Comparison of ENCODE assay signal across 2 cellular contexts in the genomic region with DNA sequence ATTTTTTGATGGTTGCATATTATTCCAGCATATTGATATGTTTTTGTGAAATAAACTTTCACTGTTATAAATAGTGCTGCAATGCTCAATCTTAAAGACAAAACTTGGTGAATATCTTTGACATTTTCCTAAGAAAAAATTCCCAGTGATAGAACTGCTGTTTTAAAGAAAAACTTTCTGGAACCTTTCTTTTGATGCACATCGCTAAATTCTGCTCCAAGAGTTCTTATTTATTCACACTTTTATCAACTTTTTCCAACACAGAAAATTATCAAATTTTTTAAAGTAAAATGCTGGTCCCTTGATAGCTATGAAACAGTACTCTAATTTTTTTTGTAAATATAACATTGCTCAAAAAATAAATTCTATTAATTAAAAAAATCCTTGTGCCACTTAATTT.
A peak's percentile ranks its signal among the peaks of the same experiment; 100 is the strongest.
TF ChIP-seq lines count a peak whose summit lies in the region.

No MANE protein-coding gene starts in this region.

TF ChIP-seq in HepG2, 621 proteins besides CTCF, POLR2A, EP300 and RAD21:
- TF ChIP-seq AGO2 (optimal IDR thresholded peaks at IDR 0.05; ENCODE audit: low read depth, low read length) (peak; percentile 67), RBFOX2 (IDR thresholded peaks at IDR 0.05; ENCODE audit: low read depth, low read length) (peak; percentile 82)
- TF ChIP-seq, protein P1, sequence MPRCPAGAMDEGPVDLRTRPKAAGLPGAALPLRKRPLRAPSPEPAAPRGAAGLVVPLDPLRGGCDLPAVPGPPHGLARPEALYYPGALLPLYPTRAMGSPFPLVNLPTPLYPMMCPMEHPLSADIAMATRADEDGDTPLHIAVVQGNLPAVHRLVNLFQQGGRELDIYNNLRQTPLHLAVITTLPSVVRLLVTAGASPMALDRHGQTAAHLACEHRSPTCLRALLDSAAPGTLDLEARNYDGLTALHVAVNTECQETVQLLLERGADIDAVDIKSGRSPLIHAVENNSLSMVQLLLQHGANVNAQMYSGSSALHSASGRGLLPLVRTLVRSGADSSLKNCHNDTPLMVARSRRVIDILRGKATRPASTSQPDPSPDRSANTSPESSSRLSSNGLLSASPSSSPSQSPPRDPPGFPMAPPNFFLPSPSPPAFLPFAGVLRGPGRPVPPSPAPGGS (CRISPR knock-in tag; IDR thresholded peaks at IDR 0.05), result no peak

TF ChIP-seq in GM23338, 12 proteins besides CTCF, POLR2A, EP300 and RAD21:
- TF ChIP-seq JUNB (IDR thresholded peaks at IDR 0.05; ENCODE audit: unreplicated experiment), result no peak
- no peak for TF ChIP-seq ZNF114 (CRISPR knock-in tag; IDR thresholded peaks at IDR 0.05)
- TF ChIP-seq STAT1 (IDR thresholded peaks at IDR 0.05; ENCODE audit: unreplicated experiment), result no peak
- TF ChIP-seq EZH2phosphoT487 (IDR thresholded peaks at IDR 0.05; ENCODE audit: unreplicated experiment), result no peak
- TF ChIP-seq EZH2 (IDR thresholded peaks at IDR 0.05; ENCODE audit: low read depth, unreplicated experiment), result no peak
- TF ChIP-seq ETS1 (IDR thresholded peaks at IDR 0.05), result no peak
- no peak for TF ChIP-seq NANOG (IDR thresholded peaks at IDR 0.05; ENCODE audit: borderline replicate concordance)
- no peak for TF ChIP-seq ZNF331 (CRISPR knock-in tag; IDR thresholded peaks at IDR 0.05; ENCODE audit: low read depth)
- TF ChIP-seq, protein P2, sequence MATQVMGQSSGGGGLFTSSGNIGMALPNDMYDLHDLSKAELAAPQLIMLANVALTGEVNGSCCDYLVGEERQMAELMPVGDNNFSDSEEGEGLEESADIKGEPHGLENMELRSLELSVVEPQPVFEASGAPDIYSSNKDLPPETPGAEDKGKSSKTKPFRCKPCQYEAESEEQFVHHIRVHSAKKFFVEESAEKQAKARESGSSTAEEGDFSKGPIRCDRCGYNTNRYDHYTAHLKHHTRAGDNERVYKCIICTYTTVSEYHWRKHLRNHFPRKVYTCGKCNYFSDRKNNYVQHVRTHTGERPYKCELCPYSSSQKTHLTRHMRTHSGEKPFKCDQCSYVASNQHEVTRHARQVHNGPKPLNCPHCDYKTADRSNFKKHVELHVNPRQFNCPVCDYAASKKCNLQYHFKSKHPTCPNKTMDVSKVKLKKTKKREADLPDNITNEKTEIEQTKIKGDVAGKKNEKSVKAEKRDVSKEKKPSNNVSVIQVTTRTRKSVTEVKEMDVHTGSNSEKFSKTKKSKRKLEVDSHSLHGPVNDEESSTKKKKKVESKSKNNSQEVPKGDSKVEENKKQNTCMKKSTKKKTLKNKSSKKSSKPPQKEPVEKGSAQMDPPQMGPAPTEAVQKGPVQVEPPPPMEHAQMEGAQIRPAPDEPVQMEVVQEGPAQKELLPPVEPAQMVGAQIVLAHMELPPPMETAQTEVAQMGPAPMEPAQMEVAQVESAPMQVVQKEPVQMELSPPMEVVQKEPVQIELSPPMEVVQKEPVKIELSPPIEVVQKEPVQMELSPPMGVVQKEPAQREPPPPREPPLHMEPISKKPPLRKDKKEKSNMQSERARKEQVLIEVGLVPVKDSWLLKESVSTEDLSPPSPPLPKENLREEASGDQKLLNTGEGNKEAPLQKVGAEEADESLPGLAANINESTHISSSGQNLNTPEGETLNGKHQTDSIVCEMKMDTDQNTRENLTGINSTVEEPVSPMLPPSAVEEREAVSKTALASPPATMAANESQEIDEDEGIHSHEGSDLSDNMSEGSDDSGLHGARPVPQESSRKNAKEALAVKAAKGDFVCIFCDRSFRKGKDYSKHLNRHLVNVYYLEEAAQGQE (IDR thresholded peaks at IDR 0.05; ENCODE audit: unreplicated experiment), result no peak
- no peak for TF ChIP-seq POLR2AphosphoS5 (IDR thresholded peaks at IDR 0.05; ENCODE audit: low read depth)
- no peak for TF ChIP-seq ZNF462 (CRISPR knock-in tag; IDR thresholded peaks at IDR 0.05)
